In the genomic region with DNA sequence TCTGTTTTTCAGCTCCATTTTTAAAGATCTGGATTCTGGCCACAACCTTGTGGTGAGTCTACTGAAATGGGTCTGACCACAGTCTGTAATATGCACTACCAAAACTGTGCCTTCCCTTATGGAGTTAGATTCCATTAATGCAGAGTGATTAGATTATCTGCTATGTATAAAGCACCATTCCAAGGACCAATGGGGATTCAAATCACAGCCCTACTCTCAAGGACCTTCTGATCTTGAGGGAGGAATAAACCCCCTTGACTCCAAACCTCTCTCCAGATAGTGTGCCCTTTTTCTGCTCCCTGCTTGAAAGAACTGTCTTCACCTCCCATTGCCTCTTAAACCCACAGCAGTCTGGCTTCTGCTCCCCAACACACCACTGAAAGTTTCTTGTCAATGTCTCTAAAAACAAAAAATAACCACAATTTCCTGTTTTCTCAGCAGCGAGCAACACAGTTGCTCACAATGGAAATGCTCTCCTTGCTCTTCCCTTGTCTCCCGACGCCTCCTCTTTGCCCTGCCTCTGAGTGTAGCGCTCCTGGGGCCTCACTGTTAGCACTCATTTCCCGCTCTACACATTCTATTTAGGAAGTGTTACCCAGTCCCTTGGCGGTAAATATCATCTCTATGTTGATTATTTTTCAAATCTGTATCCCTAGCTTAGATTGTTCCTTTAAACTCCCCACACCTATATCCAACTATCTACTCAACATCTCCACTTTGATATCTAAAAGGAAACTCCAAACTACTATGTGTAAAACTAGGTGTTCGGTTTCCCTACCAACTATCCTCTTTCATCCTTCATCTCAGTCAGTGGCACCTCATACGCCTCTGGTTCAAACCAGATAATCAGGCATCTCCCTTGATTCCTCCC, we compare ENCODE assay signal across 7 cellular contexts. TPM values are rescaled to one million over a fixed set of nuclear protein-coding genes. Genes with fewer than 3 reads are reported as not detected.
DNase-seq lines count a peak whose midpoint lies in the region; ATAC-seq and TF ChIP-seq lines count a peak whose summit lies in the region.

No MANE protein-coding gene starts in this region.

- H3K27me3 ChIP-seq in right atrium auricular region (no peaks in the 10 kb centered on the region), gastroesophageal sphincter (no peaks in the 10 kb centered on the region)

- no peak for TF ChIP-seq POLR2A in gastroesophageal sphincter (IDR thresholded peaks at IDR 0.05)

- H3K9me3 ChIP-seq in right atrium auricular region (no peaks in the 10 kb centered on the region), gastroesophageal sphincter (no peaks in the 10 kb centered on the region)

- H3K27ac ChIP-seq in right atrium auricular region = no peak overlapping the region
- no peak overlapping the region for H3K27ac ChIP-seq in gastroesophageal sphincter

- TF ChIP-seq CTCF in fibroblast of mammary gland (conservative IDR thresholded peaks at IDR 0.05; ENCODE audit: control insufficient read depth, insufficient read depth, low read depth, low read length) = no peak
- TF ChIP-seq CTCF in right atrium auricular region (IDR thresholded peaks at IDR 0.05) = no peak
- TF ChIP-seq CTCF in gastroesophageal sphincter (IDR thresholded peaks at IDR 0.05) = no peak

- peak; percentile 57 for DNase-seq in NOMO-1 treated with DMSO at 0.1 percent for 48 hours (lab: John Stamatoyannopoulos, UW; ENCODE audit: unreplicated experiment)
- DNase-seq in fibroblast of mammary gland (ENCODE audit: low read depth) = peak; percentile 42
- no peak for DNase-seq in activated CD4-positive, CD25-positive, alpha-beta regulatory T cell (lab: John Stamatoyannopoulos, UW)
- no peak for DNase-seq in right atrium auricular region (ENCODE audit: low spot score)

- H3K4me3 ChIP-seq in fibroblast of mammary gland (ENCODE audit: control insufficient read depth, low read depth, low read length) (no peak overlapping the region), right atrium auricular region (no peak overlapping the region), gastroesophageal sphincter (no peak overlapping the region)

- TF ChIP-seq EP300 in gastroesophageal sphincter (IDR thresholded peaks at IDR 0.05) = no peak

- 64 to 73% methylated on average over 8 of the region's 8 CpGs for WGBS in gastroesophageal sphincter (ENCODE audit: low coverage in 1 of 2), 2 donors

- H3K36me3 ChIP-seq in right atrium auricular region = no peaks in the 10 kb centered on the region
- H3K36me3 ChIP-seq in gastroesophageal sphincter = no peaks in the 10 kb centered on the region

- peak; percentile 89 for ATAC-seq in GM18870 (IDR thresholded peaks at IDR 0.05; ENCODE audit: unreplicated experiment)
- peak; percentile 92 for ATAC-seq in HG02623 (IDR thresholded peaks at IDR 0.05; ENCODE audit: unreplicated experiment)
- ATAC-seq in gastroesophageal sphincter = no peak

- H3K4me1 ChIP-seq in right atrium auricular region = no peaks in the 10 kb centered on the region
- H3K4me1 ChIP-seq in gastroesophageal sphincter = no peaks in the 10 kb centered on the region

RNA-seq across cellular contexts. Expression of a gene that starts 13.6 kb away (rescaled TPM):
- total RNA-seq in right atrium auricular region (1 to 10 TPM; 8.1 to 9.0 TPM), gastroesophageal sphincter (10 to 100 TPM in 2 of 4 donors, 1 to 10 TPM in 2; 5.9 to 21.7 (median 10.3) TPM)

RNA-seq across cellular contexts. Expression of a gene that starts 45.6 kb away (rescaled TPM):
- total RNA-seq in right atrium auricular region (1 to 10 TPM; 1.2 to 1.4 TPM), gastroesophageal sphincter (1 to 10 TPM in 1 of 4 donors, under 1 TPM in 3; 0.27 to 1.2 (median 0.61) TPM)

Comparison
In these comparisons a context has a peak if more than half of its experiments do, and no peak if none do; other contexts are left out.
1. DNase-seq: peak in NOMO-1 treated with DMSO at 0.1 percent for 48 hours (single experiment) and fibroblast of mammary gland (single experiment); none in activated CD4-positive, CD25-positive, alpha-beta regulatory T cell (0 of 4) and right atrium auricular region (single experiment).